ENCODE assay signal across 8 cellular contexts in genomic region chr21:34614693-34615486, GRCh38. TPM values are rescaled to one million over a fixed set of nuclear protein-coding genes. Genes with fewer than 3 reads are reported as not detected.
DNase-seq lines count a peak whose midpoint lies in the region; ATAC-seq and TF ChIP-seq lines count a peak whose summit lies in the region.

Gene RCAN1 (minus strand): TSS chr21:34615113. CDS start chr21:34615011, 102 bp downstream.

- peak within 1 kb of the TSS; percentile 74 to 81 for H3K4me3 ChIP-seq in ascending aorta
- H3K4me3 ChIP-seq in right atrium auricular region: peak within 1 kb of the TSS; percentile 74 to 79
- H3K4me3 ChIP-seq in psoas muscle: peak within 1 kb of the TSS; percentile 77
- H3K4me3 ChIP-seq in urinary bladder (ENCODE audit: low read depth, low read length): peak within 1 kb of the TSS; percentile 78

- DNase-seq in NCI-H187 (lab: John Stamatoyannopoulos, UW): peak; percentile 86 to 97
- peak; percentile 78 for DNase-seq in T-helper 22 cell (ENCODE audit: low read depth)
- peak; percentile 69 to 94 for DNase-seq in ascending aorta (ENCODE audit: low spot score in 2 of 2)
- peak; percentile 93 for DNase-seq in right atrium auricular region (ENCODE audit: low spot score)
- DNase-seq in psoas muscle: peak; percentile 91 to 95

- TF ChIP-seq POLR2A in GM18505 (IDR thresholded peaks at IDR 0.05; ENCODE audit: borderline replicate concordance, extremely low read depth, insufficient read depth, insufficient read length): peak; percentile 50

- intact Hi-C loops in ascending aorta (cut with DNase I) (loop anchor here (2.0 to 10.0 kb wide), 2 partner anchors 88 to 700 kb away; partner anchors contain the start of gene ATP5PO), psoas muscle (cut with DNase I) (loop anchor here in 1 of 2 donors (10.0 kb wide), 1 partner anchor 700 kb away; the partner anchor contains the start of gene ATP5PO)

- H3K27me3 ChIP-seq in ascending aorta (no peaks in the 10 kb centered on the region), right atrium auricular region (no peaks in the 10 kb centered on the region), psoas muscle (ENCODE audit: insufficient read depth in 3 of 3, low read length in 2 of 3) (no peaks in the 10 kb centered on the region)

- H3K4me1 ChIP-seq in ascending aorta: peaks cover 0 to 2% of the 10 kb centered on the region in 2 donors
- H3K4me1 ChIP-seq in right atrium auricular region: peaks cover 0 to 36% of the 10 kb centered on the region in 2 donors
- peaks cover 17% of the 10 kb centered on the region for H3K4me1 ChIP-seq in psoas muscle
- no peaks in the 10 kb centered on the region for H3K4me1 ChIP-seq in urinary bladder (ENCODE audit: insufficient read depth)

- 0% methylated on average over 67 to 109 of the region's 109 CpGs for WGBS in psoas muscle, 3 donors
- WGBS in urinary bladder: under 1% methylated on average over 108 of the region's 109 CpGs

- H3K36me3 ChIP-seq in ascending aorta (no peaks in the 10 kb centered on the region), right atrium auricular region (no peaks in the 10 kb centered on the region), psoas muscle (ENCODE audit: insufficient read depth in 1 of 2, low read depth in 1 of 2) (no peaks in the 10 kb centered on the region), urinary bladder (ENCODE audit: insufficient read depth) (no peaks in the 10 kb centered on the region)

- ATAC-seq in GM18505 (IDR thresholded peaks at IDR 0.05; ENCODE audit: unreplicated experiment): peak; percentile 95
- peak; percentile 96 for ATAC-seq in HG02943 (IDR thresholded peaks at IDR 0.05; ENCODE audit: low read depth, unreplicated experiment)
- peak; percentile 98 to 99 (median 98) for ATAC-seq in psoas muscle

- H3K27ac ChIP-seq in ascending aorta (peak within 1 kb of the TSS; percentile 90 to 93), right atrium auricular region (peak within 1 kb of the TSS; percentile 86 to 95), psoas muscle (peak within 1 kb of the TSS; percentile 83), urinary bladder (ENCODE audit: low read depth) (peak within 1 kb of the TSS; percentile 68)

- TF ChIP-seq CTCF in ascending aorta (IDR thresholded peaks at IDR 0.05) (no peak), right atrium auricular region (IDR thresholded peaks at IDR 0.05) (no peak), psoas muscle (IDR thresholded peaks at IDR 0.05) (no peak)

- H3K9me3 ChIP-seq in ascending aorta (no peaks in the 10 kb centered on the region), right atrium auricular region (no peaks in the 10 kb centered on the region), psoas muscle (no peaks in the 10 kb centered on the region)

RNA-seq across cellular contexts. Expression of gene RCAN1, which starts in this region (rescaled TPM):
- 12.5 TPM for total RNA-seq in ascending aorta
- 10 to 100 TPM; 26.1 to 38.0 TPM for total RNA-seq in right atrium auricular region
- 10 to 100 TPM; 24.9 to 38.4 (median 26.1) TPM for total RNA-seq in psoas muscle
- 10 to 100 TPM; 57.4 to 94.9 (median 88.0) TPM for polyA plus RNA-seq in psoas muscle
- total RNA-seq in urinary bladder: 27.4 TPM
- polyA plus RNA-seq in urinary bladder: 26.6 TPM

Comparison
In these comparisons a context has a peak if more than half of its experiments do, and no peak if none do; other contexts are left out.
1. Peak in every context shown above with its lines: DNase-seq, ATAC-seq, H3K4me3 ChIP-seq and H3K27ac ChIP-seq.